ENCODE assay signal across 17 cellular contexts in genomic region chr6:42383421-42384208, GRCh38.
A peak's percentile ranks its signal among the peaks of the same experiment; 100 is the strongest.
DNase-seq lines count a peak whose midpoint lies in the region; ATAC-seq and TF ChIP-seq lines count a peak whose summit lies in the region.
"Had no signal": no experiment of that assay in that cellular context is flagged by ENCODE, and none has a peak within 500 bp of the region (broad histone marks: within the 10 kb centered on the region; RNA-seq: fewer than 3 reads in every experiment).

No MANE protein-coding gene starts in this region.

- H2BK15ac ChIP-seq in IMR-90 (ENCODE audit: low read depth, low read length): no peak overlapping the region

- H3K9me3 ChIP-seq in IMR-90 (ENCODE audit: control insufficient read depth, insufficient read depth, low read length): no peaks in the 10 kb centered on the region
- H3K9me3 ChIP-seq in endodermal cell (ENCODE audit: control insufficient read depth, low read length): no peaks in the 10 kb centered on the region
- H3K9me3 ChIP-seq: testis had no signal

- H3K23ac ChIP-seq in IMR-90 (ENCODE audit: low read depth, low read length): no peak overlapping the region

- no peak overlapping the region for H4K5ac ChIP-seq in IMR-90 (ENCODE audit: low read depth, low read length)

- no peak overlapping the region for H2BK20ac ChIP-seq in IMR-90 (ENCODE audit: low read depth, low read length)

- H4K91ac ChIP-seq in IMR-90 (ENCODE audit: insufficient read depth, low read depth, low read length): no peak overlapping the region

- dilution Hi-C loops in IMR-90 (cut with HindIII; ENCODE audit: low sequenced_read_pairs, unreplicated experiment): no loop called here

- H3K36me3 ChIP-seq in IMR-90 (ENCODE audit: control insufficient read depth, insufficient read depth, low read length): no peaks in the 10 kb centered on the region
- H3K36me3 ChIP-seq in endodermal cell (ENCODE audit: control insufficient read depth, insufficient read depth, low read length): no peaks in the 10 kb centered on the region

- intact Hi-C loops in activated naive CD4-positive, alpha-beta T cell treated with anti-CD3 and anti-CD28 coated beads for 36 hours (cut with micrococcal nuclease): no loop called here
- intact Hi-C loops in IMR-90 (cut with micrococcal nuclease): no loop called here

- POLR2A ChIA-PET in IMR-90 (lab: Charles Lee; ENCODE audit: unreplicated experiment): no interaction called here

- no peak overlapping the region for H3K4ac ChIP-seq in IMR-90 (ENCODE audit: low read depth, low read length)

- H3K9ac ChIP-seq in IMR-90 (ENCODE audit: low read depth, low read length) (no peak overlapping the region), endodermal cell (ENCODE audit: extremely low read depth, low read length, poor library complexity, severe bottlenecking) (no peak overlapping the region)

- peaks cover 56% of the 10 kb centered on the region for H3K4me1 Mint-ChIP-seq in activated naive CD4-positive, alpha-beta T cell treated with anti-CD3 and anti-CD28 coated beads for 36 hours (ENCODE audit: low read depth)
- peaks cover 84% of the 10 kb centered on the region for H3K4me1 Mint-ChIP-seq in activated T-cell treated with anti-CD3 and anti-CD28 coated beads, Interleukin-2, amount 50 U/mL, for 72 hours (ENCODE audit: low read depth)
- no peaks in the 10 kb centered on the region for H3K4me1 Mint-ChIP-seq in endodermal cell

- BruUV-seq in IMR-90 (replicated peaks; lab: Mats Ljungman, UMichigan): no TSS peak

- no peak for TF ChIP-seq POLR2A in IMR-90 (IDR thresholded peaks at IDR 0.05; ENCODE audit: low read depth, low read length)

- WGBS in IMR-90 (ENCODE audit: extremely low coverage in 2 of 2, insufficient read length in 1 of 2), 2 experiments: no CpG with 5 or more reads among the region's 6 CpGs
- WGBS in endodermal cell (ENCODE audit: insufficient coverage in 1 of 2, insufficient read length in 1 of 2), 2 experiments: 76 to 87% methylated on average over 4 to 6 of the region's 6 CpGs

- H3K36me3 Mint-ChIP-seq in activated naive CD4-positive, alpha-beta T cell treated with anti-CD3 and anti-CD28 coated beads, Interleukin-2, amount 50 U/mL, for 72 hours: peaks cover 0 to 7% of the 10 kb centered on the region in 2 donors
- H3K36me3 Mint-ChIP-seq in activated naive CD4-positive, alpha-beta T cell treated with anti-CD3 and anti-CD28 coated beads for 36 hours (ENCODE audit: low read depth): no peaks in the 10 kb centered on the region
- peaks cover 2 to 9% of the 10 kb centered on the region in 2 donors for H3K36me3 Mint-ChIP-seq in activated T-cell treated with anti-CD3 and anti-CD28 coated beads, Interleukin-2, amount 50 U/mL, for 72 hours (ENCODE audit: insufficient read depth in 2 of 2)
- H3K36me3 Mint-ChIP-seq in endodermal cell (ENCODE audit: low read depth): no peaks in the 10 kb centered on the region

- no peak for DNase-seq in activated naive CD4-positive, alpha-beta T cell treated with anti-CD3 and anti-CD28 coated beads, Interleukin-2, amount 50 U/mL, for 72 hours (ENCODE audit: low spot score in 2 of 2)
- no peak for DNase-seq in activated naive CD4-positive, alpha-beta T cell treated with anti-CD3 and anti-CD28 coated beads for 36 hours
- DNase-seq in IMR-90 (no peak), endodermal cell (no peak)
- DNase-seq in activated T-cell treated with anti-CD3 and anti-CD28 coated beads, Interleukin-2, amount 50 U/mL, for 72 hours: peak; percentile 45 to 55
- DNase-seq in stimulated activated naive CD8-positive, alpha-beta T cell treated with anti-CD3 and anti-CD28 coated beads, Interleukin-15, Interleukin-2, amounts not matched to agents 100 U/mL and 50 U/mL, for 24 hours: no peak
- DNase-seq: GDM1, GOT3, KBM-7, NCI-H146, NCI-H2171 treated with DMSO at 0.1 percent for 48 hours, NCI-H69, nucleus accumbens, small intestine, testis had no signal

- peak overlapping the region; percentile 15 for H2AK9ac ChIP-seq in IMR-90 (replicated peaks; ENCODE audit: low read depth, low read length, poor library complexity)

- no peak overlapping the region for H4K8ac ChIP-seq in IMR-90 (ENCODE audit: low read depth in 2 of 2, low read length in 2 of 2)

- no peak overlapping the region for H2AFZ ChIP-seq in IMR-90 (replicated peaks; ENCODE audit: low read length, poor library complexity)

- in situ Hi-C loops in IMR-90 (cut with MboI; ENCODE audit: low sequenced_read_pairs): no loop called here

- peaks cover 26% of the 10 kb centered on the region for H3K9me1 ChIP-seq in IMR-90 (ENCODE audit: insufficient read depth, low read length)

- no peak for TF ChIP-seq RAD21 in IMR-90 (IDR thresholded peaks at IDR 0.05; ENCODE audit: low read length)

- peak; percentile 79 to 85 for ATAC-seq in activated naive CD4-positive, alpha-beta T cell treated with anti-CD3 and anti-CD28 coated beads, Interleukin-2, amount 50 U/mL, for 72 hours
- ATAC-seq in IMR-90 (ENCODE audit: low read depth) (no peak), GM21717 (IDR thresholded peaks at IDR 0.05; ENCODE audit: unreplicated experiment) (no peak)
- ATAC-seq in activated T-cell treated with anti-CD3 and anti-CD28 coated beads, Interleukin-2, amount 50 U/mL, for 72 hours (replicated peaks in 1 of 2): peak; percentile 86 to 89
- peak; percentile 78 for ATAC-seq in stimulated activated naive CD8-positive, alpha-beta T cell treated with anti-CD3 and anti-CD28 coated beads, Interleukin-15, Interleukin-2, amounts not matched to agents 100 U/mL and 50 U/mL, for 24 hours
- ATAC-seq: Right ventricle myocardium inferior had no signal

- H2BK5ac ChIP-seq in IMR-90 (ENCODE audit: low read depth, low read length, poor library complexity, severe bottlenecking): no peak overlapping the region

- peaks cover 52 to 86% of the 10 kb centered on the region in 2 experiments for H3K79me1 ChIP-seq in IMR-90 (ENCODE audit: low read depth in 1 of 2, low read length in 2 of 2)

- H3K27ac ChIP-seq in IMR-90 (ENCODE audit: insufficient read depth, low read length) (no peak overlapping the region), endodermal cell (ENCODE audit: low read depth, low read length) (no peak overlapping the region)
- H3K27ac ChIP-seq: testis had no signal

- H3K56ac ChIP-seq in IMR-90 (ENCODE audit: extremely low read depth, insufficient read depth, low read length): no peak overlapping the region

- no peak overlapping the region for H2BK120ac ChIP-seq in IMR-90 (ENCODE audit: low read depth, low read length)

- H3K27ac Mint-ChIP-seq in activated naive CD4-positive, alpha-beta T cell treated with anti-CD3 and anti-CD28 coated beads, Interleukin-2, amount 50 U/mL, for 72 hours: peak overlapping the region; percentile 71 to 90
- H3K27ac Mint-ChIP-seq in activated naive CD4-positive, alpha-beta T cell treated with anti-CD3 and anti-CD28 coated beads for 36 hours: no peak overlapping the region
- H3K27ac Mint-ChIP-seq in activated T-cell treated with anti-CD3 and anti-CD28 coated beads, Interleukin-2, amount 50 U/mL, for 72 hours: peak overlapping the region; percentile 90
- no peak overlapping the region for H3K27ac Mint-ChIP-seq in endodermal cell

- H2AK5ac ChIP-seq in IMR-90 (ENCODE audit: low read depth, low read length): no peak overlapping the region

- no peak overlapping the region for H3K18ac ChIP-seq in IMR-90 (ENCODE audit: low read depth, low read length)

- TF ChIP-seq CTCF in IMR-90 (conservative IDR thresholded peaks at IDR 0.05; ENCODE audit: low read depth, low read length): no peak
- TF ChIP-seq CTCF in endodermal cell (conservative IDR thresholded peaks at IDR 0.05): no peak

- no peaks in the 10 kb centered on the region for H3K27me3 Mint-ChIP-seq in activated naive CD4-positive, alpha-beta T cell treated with anti-CD3 and anti-CD28 coated beads for 36 hours (ENCODE audit: low read depth)
- no peaks in the 10 kb centered on the region for H3K27me3 Mint-ChIP-seq in activated T-cell treated with anti-CD3 and anti-CD28 coated beads, Interleukin-2, amount 50 U/mL, for 72 hours (ENCODE audit: low read depth)
- no peaks in the 10 kb centered on the region for H3K27me3 Mint-ChIP-seq in endodermal cell (ENCODE audit: insufficient read depth)

- no peaks in the 10 kb centered on the region for H3K4me1 ChIP-seq in IMR-90 (ENCODE audit: control insufficient read depth, insufficient read depth, low read length)
- H3K4me1 ChIP-seq in endodermal cell (ENCODE audit: control insufficient read depth, insufficient read depth, low read length): no peaks in the 10 kb centered on the region

- CTCF ChIA-PET in activated naive CD4-positive, alpha-beta T cell treated with anti-CD3 and anti-CD28 coated beads for 36 hours (lab: Charles Lee): interaction anchor here (1.0 to 2.0 kb wide), 2 partner anchors 7 to 164 kb away, joined by 3 to 6 read pairs; no protein-coding TSS in a partner anchor
- CTCF ChIA-PET in IMR-90 (lab: Yijun Ruan, JAX): no interaction called here

- H3K27me3 ChIP-seq in IMR-90 (ENCODE audit: control insufficient read depth, insufficient read depth, low read length) (no peaks in the 10 kb centered on the region), endodermal cell (ENCODE audit: control insufficient read depth, insufficient read depth, low read length, poor library complexity, severe bottlenecking) (no peaks in the 10 kb centered on the region)
- H3K27me3 ChIP-seq: testis had no signal

- no peaks in the 10 kb centered on the region for H3K9me3 Mint-ChIP-seq in activated naive CD4-positive, alpha-beta T cell treated with anti-CD3 and anti-CD28 coated beads, Interleukin-2, amount 50 U/mL, for 72 hours
- H3K9me3 Mint-ChIP-seq in activated naive CD4-positive, alpha-beta T cell treated with anti-CD3 and anti-CD28 coated beads for 36 hours: no peaks in the 10 kb centered on the region
- H3K9me3 Mint-ChIP-seq in activated T-cell treated with anti-CD3 and anti-CD28 coated beads, Interleukin-2, amount 50 U/mL, for 72 hours: no peaks in the 10 kb centered on the region
- no peaks in the 10 kb centered on the region for H3K9me3 Mint-ChIP-seq in endodermal cell

- H4K20me1 ChIP-seq in IMR-90 (ENCODE audit: insufficient read depth, low read length): peaks cover 37% of the 10 kb centered on the region; the same call in 1 of the 2 replicates

- no peak overlapping the region for H3K4me2 ChIP-seq in IMR-90 (ENCODE audit: low read depth, low read length)

- H3K4me3 ChIP-seq in IMR-90 (ENCODE audit: insufficient read depth, low read depth, low read length) (no peak overlapping the region), endodermal cell (ENCODE audit: low read length) (no peak overlapping the region)
- H3K4me3 ChIP-seq: testis had no signal

- H3K4me3 Mint-ChIP-seq in activated naive CD4-positive, alpha-beta T cell treated with anti-CD3 and anti-CD28 coated beads for 36 hours: no peak overlapping the region
- peak overlapping the region; percentile 71 to 78 for H3K4me3 Mint-ChIP-seq in activated T-cell treated with anti-CD3 and anti-CD28 coated beads, Interleukin-2, amount 50 U/mL, for 72 hours
- no peak overlapping the region for H3K4me3 Mint-ChIP-seq in endodermal cell

- no peak overlapping the region for H3K14ac ChIP-seq in IMR-90 (replicated peaks; ENCODE audit: low read depth, low read length)

Comparison
In these comparisons a context has a peak if more than half of its experiments do, and no peak if none do; other contexts are left out.
1. H3K27ac Mint-ChIP-seq: peak in activated naive CD4-positive, alpha-beta T cell treated with anti-CD3 and anti-CD28 coated beads, Interleukin-2, amount 50 U/mL, for 72 hours (2 of 2) and activated T-cell treated with anti-CD3 and anti-CD28 coated beads, Interleukin-2, amount 50 U/mL, for 72 hours (single experiment); none in activated naive CD4-positive, alpha-beta T cell treated with anti-CD3 and anti-CD28 coated beads for 36 hours (single experiment) and endodermal cell (single experiment).
2. ATAC-seq: peak in activated naive CD4-positive, alpha-beta T cell treated with anti-CD3 and anti-CD28 coated beads, Interleukin-2, amount 50 U/mL, for 72 hours (2 of 2), activated T-cell treated with anti-CD3 and anti-CD28 coated beads, Interleukin-2, amount 50 U/mL, for 72 hours (2 of 2) and stimulated activated naive CD8-positive, alpha-beta T cell treated with anti-CD3 and anti-CD28 coated beads, Interleukin-15, Interleukin-2, amounts not matched to agents 100 U/mL and 50 U/mL, for 24 hours (single experiment); none in IMR-90 (single experiment) and GM21717 (single experiment).
3. DNase-seq: peak in activated T-cell treated with anti-CD3 and anti-CD28 coated beads, Interleukin-2, amount 50 U/mL, for 72 hours (2 of 2); none in activated naive CD4-positive, alpha-beta T cell treated with anti-CD3 and anti-CD28 coated beads, Interleukin-2, amount 50 U/mL, for 72 hours (0 of 2), activated naive CD4-positive, alpha-beta T cell treated with anti-CD3 and anti-CD28 coated beads for 36 hours (single experiment), IMR-90 (single experiment), stimulated activated naive CD8-positive, alpha-beta T cell treated with anti-CD3 and anti-CD28 coated beads, Interleukin-15, Interleukin-2, amounts not matched to agents 100 U/mL and 50 U/mL, for 24 hours (single experiment) and endodermal cell (single experiment).
4. H3K4me3 Mint-ChIP-seq: peak in activated T-cell treated with anti-CD3 and anti-CD28 coated beads, Interleukin-2, amount 50 U/mL, for 72 hours (2 of 2); none in activated naive CD4-positive, alpha-beta T cell treated with anti-CD3 and anti-CD28 coated beads for 36 hours (single experiment) and endodermal cell (single experiment).